Comparison of ENCODE assay signal across 26 cellular contexts in the genomic region with DNA sequence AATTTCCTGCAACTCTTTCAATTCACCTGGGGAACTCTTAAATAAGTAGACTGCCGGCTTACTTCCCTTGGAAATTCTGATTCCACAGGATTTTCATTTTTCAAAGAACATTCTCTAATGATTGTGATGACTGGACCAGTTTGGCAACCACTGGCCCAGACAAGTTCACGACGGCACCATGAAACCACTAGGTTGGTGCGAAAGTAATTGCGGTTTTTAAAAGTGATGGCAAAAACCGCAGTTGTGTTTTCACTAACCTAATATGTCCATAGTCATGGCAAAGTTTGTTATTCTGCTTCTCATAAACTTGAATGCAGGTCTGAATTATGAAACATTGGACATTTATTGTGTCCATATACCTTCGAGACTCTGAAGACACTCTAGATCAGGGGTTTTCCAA.
"Had no signal": no experiment of that assay in that cellular context is flagged by ENCODE, and none has a peak within 500 bp of the region (broad histone marks: within the 10 kb centered on the region; RNA-seq: fewer than 3 reads in every experiment).

No MANE protein-coding gene starts in this region.

- DNase-seq: dermis blood vessel endothelial cell; dorsolateral prefrontal cortex; effector CD4-positive, alpha-beta T cell; effector memory CD4-positive, alpha-beta T cell; esophagus squamous epithelium; foreskin fibroblast; heart left ventricle; hypothalamus; immature natural killer cell; islet precursor cell; kidney; kidney glomerular epithelial cell; left colon; left ventricle myocardium inferior; lower lobe of right lung; mesenchymal stem cell; mucosa of descending colon; naive B cell; naive thymus-derived CD8-positive, alpha-beta T cell had no signal

- H3K9me3 ChIP-seq: gastroesophageal sphincter, heart left ventricle, left ventricle myocardium inferior, lower lobe of right lung had no signal

- H3K27ac ChIP-seq: coronary artery, dorsolateral prefrontal cortex, esophagus squamous epithelium, gastroesophageal sphincter, heart left ventricle, hepatocyte, left ventricle myocardium inferior, lower lobe of right lung had no signal

- H3K79me2 ChIP-seq: hepatocyte had no signal

- H3K4me1 ChIP-seq: esophagus squamous epithelium, gastroesophageal sphincter, left ventricle myocardium inferior, lower lobe of right lung had no signal

- ATAC-seq: gastroesophageal sphincter; heart left ventricle; left colon; left lobe of liver; lower lobe of right lung; mucosa of descending colon; naive thymus-derived CD8-positive, alpha-beta T cell had no signal

- H2AFZ ChIP-seq: hepatocyte had no signal

- FAIRE-seq: colon, endothelial cell of umbilical vein, frontal cortex, kidney had no signal

- H3K4me3 ChIP-seq: coronary artery, dorsolateral prefrontal cortex, esophagus squamous epithelium, gastroesophageal sphincter, heart left ventricle, hepatocyte, left ventricle myocardium inferior, lower lobe of right lung, mucosa of descending colon had no signal

- H3K36me3 ChIP-seq: esophagus squamous epithelium, gastroesophageal sphincter, heart left ventricle, left ventricle myocardium inferior, lower lobe of right lung had no signal

- H3K4me2 ChIP-seq: hepatocyte had no signal

- H3K27me3 ChIP-seq: esophagus squamous epithelium, gastroesophageal sphincter, hepatocyte had no signal
